In genomic region chr1:92901699-92902405, GRCh38 we compare ENCODE assay signal across 16 cellular contexts.
DNase-seq lines count a peak whose midpoint lies in the region; ATAC-seq lines count a peak whose summit lies in the region.
"Had no signal": no experiment of that assay in that cellular context is flagged by ENCODE, and none has a peak within 500 bp of the region (broad histone marks: within the 10 kb centered on the region; RNA-seq: fewer than 3 reads in every experiment).

No MANE protein-coding gene starts in this region.

- peaks cover 33 to 80% of the 10 kb centered on the region in 2 donors for H3K4me1 Mint-ChIP-seq in stimulated activated naive B cell treated with anti-CD40 and anti-IgM and Interleukin-4, amounts not matched to agents 10 μg/mL and 1 μg/mL and 100 μg/mL, for 72 hours

- H3K27me3 Mint-ChIP-seq in stimulated activated naive B cell treated with anti-CD40 and anti-IgM and Interleukin-4, amounts not matched to agents 10 μg/mL and 1 μg/mL and 100 μg/mL, for 72 hours, result no peaks in the 10 kb centered on the region
- H3K27me3 Mint-ChIP-seq: natural killer cell treated with Interleukin-12 subunit alpha and Interleukin-12 subunit beta and Interleukin-15 and Interleukin-18, amount 100 ng/mL, for 72 hours had no signal

- peaks cover 49 to 75% of the 10 kb centered on the region in 2 donors for H3K36me3 Mint-ChIP-seq in stimulated activated naive B cell treated with anti-CD40 and anti-IgM and Interleukin-4, amounts not matched to agents 10 μg/mL and 1 μg/mL and 100 μg/mL, for 72 hours

- ATAC-seq in stimulated activated naive B cell treated with anti-CD40 and anti-IgM and Interleukin-4, amounts not matched to agents 10 μg/mL and 1 μg/mL and 100 μg/mL, for 72 hours (replicated peaks), result no peak
- no peak for ATAC-seq in GM19455 (IDR thresholded peaks at IDR 0.05; ENCODE audit: unreplicated experiment)

- peak overlapping the region; percentile 37 for H3K27ac Mint-ChIP-seq in stimulated activated naive B cell treated with anti-CD40 and anti-IgM and Interleukin-4, amounts not matched to agents 10 μg/mL and 1 μg/mL and 100 μg/mL, for 72 hours

- peaks cover 8 to 15% of the 10 kb centered on the region in 2 donors for H3K9me3 Mint-ChIP-seq in stimulated activated naive B cell treated with anti-CD40 and anti-IgM and Interleukin-4, amounts not matched to agents 10 μg/mL and 1 μg/mL and 100 μg/mL, for 72 hours

- peak; percentile 12 for DNase-seq in NCI-H82 (lab: John Stamatoyannopoulos, UW)
- no peak for DNase-seq in NCI-H82 treated with DMSO at 0.1 percent for 48 hours (lab: John Stamatoyannopoulos, UW; ENCODE audit: unreplicated experiment)
- peak; percentile 83 for DNase-seq in NCI-H2029 (lab: John Stamatoyannopoulos, UW)
- DNase-seq in SHP77 (lab: John Stamatoyannopoulos, UW), result peak; percentile 89 to 90
- no peak for DNase-seq in stimulated activated naive B cell treated with anti-CD40 and anti-IgM and Interleukin-4, amounts not matched to agents 10 μg/mL and 1 μg/mL and 100 μg/mL, for 72 hours
- DNase-seq in activated gamma-delta T cell (lab: John Stamatoyannopoulos, UW), result no peak
- DNase-seq in SKM-1 (lab: John Stamatoyannopoulos, UW; ENCODE audit: unreplicated experiment), result no peak
- DNase-seq: activated naive CD4-positive, alpha-beta T cell; activated T-cell treated with anti-CD3 and anti-CD28 coated beads for 4 hours; GM23248; mammary epithelial cell; NCI-H1930; NK-92 treated with Interleukin-12 subunit alpha and Interleukin-12 subunit beta, amount 100 ng/mL, for 24 hours; posterior cingulate gyrus had no signal

- no peak overlapping the region for H3K4me3 Mint-ChIP-seq in stimulated activated naive B cell treated with anti-CD40 and anti-IgM and Interleukin-4, amounts not matched to agents 10 μg/mL and 1 μg/mL and 100 μg/mL, for 72 hours
- H3K4me3 Mint-ChIP-seq: natural killer cell treated with Interleukin-12 subunit alpha and Interleukin-12 subunit beta and Interleukin-15 and Interleukin-18, amount 100 ng/mL, for 72 hours had no signal

Comparison
In these comparisons a context has a peak if more than half of its experiments do, and no peak if none do; other contexts are left out.
1. DNase-seq: peak in NCI-H82 (single experiment), NCI-H2029 (single experiment) and SHP77 (2 of 2); none in NCI-H82 treated with DMSO at 0.1 percent for 48 hours (single experiment), stimulated activated naive B cell treated with anti-CD40 and anti-IgM and Interleukin-4, amounts not matched to agents 10 μg/mL and 1 μg/mL and 100 μg/mL, for 72 hours (single experiment), activated gamma-delta T cell (single experiment) and SKM-1 (single experiment).